Comparison of ENCODE assay signal across 9 cellular contexts in genomic region chr1:27152004-27152828, GRCh38. TPM values are rescaled to one million over a fixed set of nuclear protein-coding genes. Genes with fewer than 3 reads are reported as not detected.
DNase-seq lines count a peak whose midpoint lies in the region; TF ChIP-seq lines count a peak whose summit lies in the region.
"Had no signal": no experiment of that assay in that cellular context is flagged by ENCODE, and none has a peak within 500 bp of the region (broad histone marks: within the 10 kb centered on the region; RNA-seq: fewer than 3 reads in every experiment).

No MANE protein-coding gene starts in this region.

- peak overlapping the region; percentile 78 for H3K4me3 Mint-ChIP-seq in endodermal cell

- DNase-seq in OCI-LY7 (ENCODE audit: low spot score) (no peak), endodermal cell (no peak), H4 (ENCODE audit: low spot score) (no peak), cerebellum (ENCODE audit: low spot score) (no peak), pons (ENCODE audit: low spot score) (no peak), NCI-H1694 treated with DMSO at 0.1 percent for 48 hours (lab: John Stamatoyannopoulos, UW) (no peak)
- DNase-seq: NCI-H1105 had no signal

- H3K4me3 ChIP-seq in BLaER1 treated with 17β-estradiol and CSF1 and Interleukin-3, amounts not matched to agents 10 nM and 100 nM, result peak overlapping the region; percentile 76 to 94 (median 83); a peak in 19 of 20 replicates
- peak overlapping the region; percentile 77 for H3K4me3 ChIP-seq in OCI-LY7 (ENCODE audit: low read depth, low read length, poor library complexity, severe bottlenecking)
- peak overlapping the region; percentile 86 for H3K4me3 ChIP-seq in endodermal cell (ENCODE audit: low read length)
- H3K4me3 ChIP-seq in neutrophil (ENCODE audit: low read depth in 1 of 2, low read length in 1 of 2), result peak overlapping the region; percentile 76 to 95

- BruUV-seq in OCI-LY7 (replicated peaks; lab: Mats Ljungman, UMichigan), result no TSS peak

- H4K20me1 ChIP-seq in BLaER1 treated with 17β-estradiol and CSF1 and Interleukin-3, amounts not matched to agents 10 nM and 100 nM, result peaks cover 0 to 75% (median 70%) of the 10 kb centered on the region in 11 experiments; a peak in 21 of 22 replicates
- H4K20me1 ChIP-seq in OCI-LY7 (ENCODE audit: insufficient read depth, low read length), result peaks cover 13% of the 10 kb centered on the region; the same call in 1 of the 2 replicates

- H3K9me2 ChIP-seq in OCI-LY7 (ENCODE audit: insufficient read depth, low read length), result no peaks in the 10 kb centered on the region

- peak overlapping the region in 6 of 11 experiments; percentile 86 to 92 (median 91); a peak in 4 of 22 replicates for H3K27ac ChIP-seq in BLaER1 treated with 17β-estradiol and CSF1 and Interleukin-3, amounts not matched to agents 10 nM and 100 nM
- no peak overlapping the region for H3K27ac ChIP-seq in OCI-LY7 (ENCODE audit: low read depth, low read length, poor library complexity, severe bottlenecking)
- no peak overlapping the region for H3K27ac ChIP-seq in endodermal cell (ENCODE audit: low read depth, low read length)
- H3K27ac ChIP-seq in neutrophil, result peak overlapping the region; percentile 91

- H3K4me1 Mint-ChIP-seq in endodermal cell, result peaks cover 26% of the 10 kb centered on the region

- CTCF ChIA-PET in OCI-LY7 (lab: Charles Lee; ENCODE audit: unreplicated experiment), result interaction anchor here (1.0 to 1.9 kb wide), 2 partner anchors 12 to 16 kb away, joined by 3 to 6 read pairs; no protein-coding TSS in a partner anchor

- no peak for TF ChIP-seq CTCF in OCI-LY7 (conservative IDR thresholded peaks at IDR 0.05; ENCODE audit: low read length)
- TF ChIP-seq CTCF in endodermal cell (conservative IDR thresholded peaks at IDR 0.05), result no peak
- TF ChIP-seq CTCF in neutrophil (IDR thresholded peaks at IDR 0.05), result no peak

- H3K4me1 ChIP-seq in BLaER1 treated with 17β-estradiol and CSF1 and Interleukin-3, amounts not matched to agents 10 nM and 100 nM, result peaks cover 66 to 77% (median 73%) of the 10 kb centered on the region in 10 experiments
- H3K4me1 ChIP-seq in OCI-LY7 (ENCODE audit: insufficient read depth, low read length, poor library complexity, severe bottlenecking) (peaks cover 76% of the 10 kb centered on the region), endodermal cell (ENCODE audit: control insufficient read depth, insufficient read depth, low read length) (peaks cover 15% of the 10 kb centered on the region), neutrophil (ENCODE audit: control insufficient read depth in 1 of 2, insufficient read depth in 1 of 2, low read depth in 1 of 2, low read length in 1 of 2) (peaks cover 58 to 69% of the 10 kb centered on the region in 2 experiments)

- H3K4me2 ChIP-seq in BLaER1 treated with 17β-estradiol and CSF1 and Interleukin-3, amounts not matched to agents 10 nM and 100 nM, result peak overlapping the region; percentile 93 to 100 (median 99)
- H3K4me2 ChIP-seq in OCI-LY7 (ENCODE audit: low read length), result peak overlapping the region; percentile 79

- 89 to 91% methylated on average over 5 to 7 of the region's 7 CpGs for WGBS in endodermal cell (ENCODE audit: insufficient coverage in 1 of 2, insufficient read length in 1 of 2), 2 experiments

- no peaks in the 10 kb centered on the region for H3K27me3 ChIP-seq in BLaER1 treated with 17β-estradiol and CSF1 and Interleukin-3, amounts not matched to agents 10 nM and 100 nM
- H3K27me3 ChIP-seq in endodermal cell (ENCODE audit: control insufficient read depth, insufficient read depth, low read length, poor library complexity, severe bottlenecking), result no peaks in the 10 kb centered on the region
- H3K27me3 ChIP-seq in neutrophil, result no peaks in the 10 kb centered on the region

- peaks cover 2% of the 10 kb centered on the region for H3K36me3 Mint-ChIP-seq in endodermal cell (ENCODE audit: low read depth)

- intact Hi-C loops in OCI-LY7 (cut with micrococcal nuclease; ENCODE audit: unreplicated experiment), result no loop called here

- H3K27me3 Mint-ChIP-seq in endodermal cell (ENCODE audit: insufficient read depth), result no peaks in the 10 kb centered on the region

- H3K9me3 Mint-ChIP-seq in endodermal cell, result no peaks in the 10 kb centered on the region

- POLR2A ChIA-PET in OCI-LY7 (lab: Charles Lee), result interaction anchor here (0.8 to 3.8 kb wide), 4 partner anchors 10 to 820 kb away, joined by 4 to 48 read pairs (median 5); no protein-coding TSS in a partner anchor

- peaks cover 52% of the 10 kb centered on the region for H3K79me2 ChIP-seq in OCI-LY7 (ENCODE audit: insufficient read depth, low read depth, low read length)

- H3K9me3 ChIP-seq in BLaER1 treated with 17β-estradiol and CSF1 and Interleukin-3, amounts not matched to agents 10 nM and 100 nM (replicated peaks in 1 of 11), result no peaks in the 10 kb centered on the region
- H3K9me3 ChIP-seq in OCI-LY7 (ENCODE audit: low read length) (no peaks in the 10 kb centered on the region), endodermal cell (ENCODE audit: control insufficient read depth, low read length) (no peaks in the 10 kb centered on the region), neutrophil (no peaks in the 10 kb centered on the region)

- no peak overlapping the region for H2AFZ ChIP-seq in OCI-LY7 (ENCODE audit: low read length)

- peak overlapping the region; percentile 88 to 98 (median 96) for H3K9ac ChIP-seq in BLaER1 treated with 17β-estradiol and CSF1 and Interleukin-3, amounts not matched to agents 10 nM and 100 nM
- no peak overlapping the region for H3K9ac ChIP-seq in endodermal cell (ENCODE audit: extremely low read depth, low read length, poor library complexity, severe bottlenecking)

- H3K27ac Mint-ChIP-seq in endodermal cell, result no peak overlapping the region

- H3K36me3 ChIP-seq in BLaER1 treated with 17β-estradiol and CSF1 and Interleukin-3, amounts not matched to agents 10 nM and 100 nM, result peaks cover 0 to 47% (median 6%) of the 10 kb centered on the region in 11 experiments; a peak in 13 of 22 replicates
- no peaks in the 10 kb centered on the region for H3K36me3 ChIP-seq in OCI-LY7 (ENCODE audit: insufficient read depth, low read length)
- H3K36me3 ChIP-seq in endodermal cell (ENCODE audit: control insufficient read depth, insufficient read depth, low read length), result no peaks in the 10 kb centered on the region
- H3K36me3 ChIP-seq in neutrophil, result peaks cover 6% of the 10 kb centered on the region

RNA-seq across cellular contexts. Expression of gene SLC9A1, which starts 2.7 kb away (rescaled TPM):
- total RNA-seq in OCI-LY7 (2014; rRNA removed; shearing (Covaris generic)), result 5.3 and 5.8 TPM in 2 replicates
- 17.4 and 19.2 TPM in 2 replicates for total RNA-seq in OCI-LY7 (2022)
- 10 to 100 TPM; 25.9 to 34.7 TPM for total RNA-seq in endodermal cell
- polyA plus RNA-seq in endodermal cell (2013, experiment 1 of 2), result 17.5 TPM
- 18.6 TPM for polyA plus RNA-seq in endodermal cell (2013, experiment 2 of 2)
- total RNA-seq in H4 (2014; rRNA removed; shearing (Covaris generic)), result 1.6 and 5.2 TPM in 2 replicates
- total RNA-seq in cerebellum, result 3.9 TPM

Comparison
In these comparisons a context has a peak if more than half of its experiments do, and no peak if none do; other contexts are left out.
1. H3K27ac ChIP-seq: peak in BLaER1 treated with 17β-estradiol and CSF1 and Interleukin-3, amounts not matched to agents 10 nM and 100 nM (6 of 11) and neutrophil (single experiment); none in OCI-LY7 (single experiment) and endodermal cell (single experiment).
2. Peak in every context shown above with its lines, with median percentiles within 50 percentile points of each other: H3K4me3 ChIP-seq.